Comparison of ENCODE assay signal across 34 cellular contexts in the genomic region with DNA sequence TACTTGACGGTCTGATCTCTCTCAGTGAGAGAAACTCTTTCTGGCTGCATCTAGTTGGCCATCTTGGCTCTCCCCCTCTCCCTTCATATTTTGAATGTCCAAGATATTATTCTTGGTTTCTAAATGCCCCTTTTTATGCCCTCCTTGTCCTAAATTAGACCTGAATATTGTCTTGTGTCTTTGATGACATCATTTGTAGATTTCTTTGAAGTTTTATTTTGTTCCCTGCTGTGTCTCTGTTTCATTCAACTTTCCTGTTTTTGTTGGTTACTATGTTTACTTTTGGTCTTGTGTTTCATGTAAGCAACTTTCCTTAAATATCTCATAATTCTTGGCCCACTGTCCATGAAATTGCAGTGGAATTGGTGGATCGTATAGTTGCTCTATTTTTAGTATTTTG. TPM values are rescaled to one million over a fixed set of nuclear protein-coding genes. Genes with fewer than 3 reads are reported as not detected.
"Had no signal": no experiment of that assay in that cellular context is flagged by ENCODE, and none has a peak within 500 bp of the region (broad histone marks: within the 10 kb centered on the region; RNA-seq: fewer than 3 reads in every experiment).

No MANE protein-coding gene starts in this region.

- H3K9me3 ChIP-seq: colonic mucosa, esophagus squamous epithelium, gastrocnemius medialis, heart right ventricle, left lung, lower lobe of right lung, mucosa of descending colon had no signal

- H3K4me3 Mint-ChIP-seq: dendritic cell treated with granulocyte-macrophage colony-stimulating factor and Interleukin-4, amounts not matched to agents 40 ng/mL and 50 ng/mL, for 4 days; effector memory CD8-positive, alpha-beta T cell; endodermal cell; mesothelial cell of epicardium; naive B cell had no signal

- H3K4me1 Mint-ChIP-seq: mesothelial cell of epicardium, naive B cell had no signal

- ATAC-seq: effector memory CD8-positive, alpha-beta T cell; esophagus mucosa; gastrocnemius medialis; heart right ventricle; left cardiac atrium; left lung; left ventricle myocardium superior; lower lobe of right lung; mucosa of descending colon had no signal

- H3K27ac ChIP-seq: colonic mucosa, epithelial cell of prostate, esophagus squamous epithelium, gastrocnemius medialis, heart right ventricle, left lung, lower lobe of right lung had no signal

- H3K36me3 ChIP-seq: colonic mucosa, esophagus squamous epithelium, gastrocnemius medialis, heart right ventricle, left lung, lower lobe of right lung had no signal

- FAIRE-seq: endometrium, keratinocyte had no signal

- H3K4me1 ChIP-seq: colonic mucosa, esophagus squamous epithelium, gastrocnemius medialis, heart right ventricle, left lung, lower lobe of right lung had no signal

- H3K27me3 ChIP-seq: colonic mucosa, gastrocnemius medialis, left lung had no signal

- H3K27ac Mint-ChIP-seq: dendritic cell treated with granulocyte-macrophage colony-stimulating factor and Interleukin-4, amounts not matched to agents 40 ng/mL and 50 ng/mL, for 4 days; effector memory CD8-positive, alpha-beta T cell; endodermal cell; mesothelial cell of epicardium; naive B cell had no signal

- H3K36me3 Mint-ChIP-seq: mesothelial cell of epicardium, naive B cell had no signal

- H3K9me3 Mint-ChIP-seq: dendritic cell treated with granulocyte-macrophage colony-stimulating factor and Interleukin-4, amounts not matched to agents 40 ng/mL and 50 ng/mL, for 4 days; effector memory CD8-positive, alpha-beta T cell had no signal

- H3K4me3 ChIP-seq: colonic mucosa, esophagus squamous epithelium, gastrocnemius medialis, heart right ventricle, left lung, lower lobe of right lung, mucosa of descending colon had no signal

- DNase-seq: colonic mucosa; cortex of kidney; effector CD8-positive, alpha-beta T cell; effector memory CD8-positive, alpha-beta T cell; endodermal cell; erythroblast; esophagus squamous epithelium; foreskin fibroblast; foreskin melanocyte; gastrocnemius medialis; glutamatergic neuron; head of caudate nucleus; heart right ventricle; hippocampal formation; left cardiac atrium; left lung; left ventricle myocardium superior; lower lobe of right lung; mesenchymal stem cell; mucosa of descending colon; naive B cell had no signal

RNA-seq across cellular contexts. Expression of a gene that starts 46.1 kb away (rescaled TPM):
- total RNA-seq: colonic mucosa, dermis microvascular lymphatic vessel endothelial cell, endodermal cell, esophagus mucosa, esophagus squamous epithelium, gastrocnemius medialis, glomerular endothelial cell, heart right ventricle, kidney epithelial cell, left cardiac atrium, left lung, left ventricle myocardium superior, lower leg skin, lower lobe of right lung, lung microvascular endothelial cell, mesenteric fat pad, mesothelial cell of epicardium, mucosa of descending colon, myocyte had no signal
- polyA plus RNA-seq: heart right ventricle, keratinocyte had no signal
